Comparison of ENCODE assay signal across 10 cellular contexts in genomic region chr15:29670945-29671307, GRCh38.
DNase-seq lines count a peak whose midpoint lies in the region; ATAC-seq, FAIRE-seq and TF ChIP-seq lines count a peak whose summit lies in the region.
"Had no signal": no experiment of that assay in that cellular context is flagged by ENCODE, and none has a peak within 500 bp of the region (broad histone marks: within the 10 kb centered on the region; RNA-seq: fewer than 3 reads in every experiment).

No MANE protein-coding gene starts in this region.

- peaks cover 20 to 21% (median 20%) of the 10 kb centered on the region in 3 donors for H3K4me1 ChIP-seq in pancreas

- DNase-seq in ELR (ENCODE audit: low read depth) (peak; percentile 94), fibroblast of the aortic adventitia (ENCODE audit: low read depth) (peak; percentile 87), pancreas (peak in 5 of 6 donors; percentile 72 to 93 (median 87)), cerebellum (ENCODE audit: low spot score) (no peak)
- DNase-seq in activated CD4-positive, alpha-beta T cell treated with anti-CD3 and anti-CD28 coated beads for 1 hour: no peak
- DNase-seq: activated CD4-positive, alpha-beta T cell treated with anti-CD3 and anti-CD28 coated beads, Interleukin-2, amount 10 ng/mL, durations not matched to agents 7 days and 5 days; aorta had no signal

- intact Hi-C loops in pancreas (cut with DNase I): no loop called here

- TF ChIP-seq CTCF in fibroblast of the aortic adventitia (IDR thresholded peaks at IDR 0.05; ENCODE audit: insufficient read depth, low read length) (no peak), pancreas (IDR thresholded peaks at IDR 0.05) (no peak)

- no peaks in the 10 kb centered on the region for H3K36me3 ChIP-seq in pancreas

- 11 to 14% methylated on average over 6 of the region's 6 CpGs for WGBS in pancreas, 2 donors

- H3K27ac ChIP-seq in pancreas: peak overlapping the region; percentile 54 to 90 (median 78)

- no peak for FAIRE-seq in pancreas (lab: Jason Lieb, UNC)

- H3K4me3 ChIP-seq in fibroblast of the aortic adventitia (ENCODE audit: low read depth, low read length) (no peak overlapping the region), pancreas (peak overlapping the region in 2 of 4 donors; percentile 18 to 19)

- no peaks in the 10 kb centered on the region for H3K27me3 ChIP-seq in pancreas

- no peaks in the 10 kb centered on the region for H3K9me3 ChIP-seq in pancreas

- ATAC-seq in SK-N-SH treated with all-trans-retinoic acid at 6 μM for 48 hours (peak; percentile 64), pancreas (peak; percentile 72 to 81 (median 78)), HG03095 (IDR thresholded peaks at IDR 0.05; ENCODE audit: unreplicated experiment) (no peak), HG03378 (IDR thresholded peaks at IDR 0.05; ENCODE audit: unreplicated experiment) (no peak)

TF ChIP-seq in SK-N-SH treated with all-trans-retinoic acid at 6 μM for 48 hours, 23 proteins besides CTCF, POLR2A, EP300 and RAD21:
- peak; percentile 12; the same call in 1 of the 2 replicates for TF ChIP-seq ISL1 (CRISPR knock-in tag; IDR thresholded peaks at IDR 0.05)
- no peak for TF ChIP-seq ESRRG (CRISPR knock-in tag; IDR thresholded peaks at IDR 0.05)
TF ChIP-seq in SK-N-SH treated with all-trans-retinoic acid at 6 μM for 48 hours: peak in this region for 1.

Comparison
In these comparisons a context has a peak if more than half of its experiments do, and no peak if none do; other contexts are left out.
1. DNase-seq: peak in ELR (single experiment), fibroblast of the aortic adventitia (single experiment) and pancreas (5 of 6); none in activated CD4-positive, alpha-beta T cell treated with anti-CD3 and anti-CD28 coated beads for 1 hour (single experiment) and cerebellum (single experiment).
2. ATAC-seq: peak in SK-N-SH treated with all-trans-retinoic acid at 6 μM for 48 hours (single experiment) and pancreas (4 of 4); none in HG03095 (single experiment) and HG03378 (single experiment).